Comparison of ENCODE assay signal across 8 cellular contexts in genomic region chr1:229027622-229028182, GRCh38.
DNase-seq lines count a peak whose midpoint lies in the region; ATAC-seq and TF ChIP-seq lines count a peak whose summit lies in the region.

No MANE protein-coding gene starts in this region.

- CTCF ChIA-PET in activated CD8-positive, alpha-beta T cell treated with anti-CD3 and anti-CD28 coated beads, Interleukin-2, amount 10 ng/mL, durations not matched to agents 7 days and 5 days (lab: Charles Lee) = interaction anchor here (0.5 kb wide), 1 partner anchor 293 kb away, joined by 3 read pairs; no protein-coding TSS in a partner anchor

- no peak for TF ChIP-seq CTCF in CD14-positive monocyte (IDR thresholded peaks at IDR 0.05)

- peak overlapping the region; percentile 66 to 84 for H3K4me3 Mint-ChIP-seq in CD14-positive monocyte
- H3K4me3 Mint-ChIP-seq in activated CD8-positive, alpha-beta T cell treated with anti-CD3 and anti-CD28 coated beads, Interleukin-2, amount 10 ng/mL, durations not matched to agents 7 days and 5 days = peak overlapping the region; percentile 75
- peak overlapping the region; percentile 76 for H3K4me3 Mint-ChIP-seq in stimulated activated naive CD8-positive, alpha-beta T cell treated with anti-CD3 and anti-CD28 coated beads, Interleukin-15, Interleukin-2, amounts not matched to agents 100 ng/mL and 50 ng/mL, for 24 hours

- no peaks in the 10 kb centered on the region for H3K9me3 Mint-ChIP-seq in CD14-positive monocyte
- H3K9me3 Mint-ChIP-seq in activated CD8-positive, alpha-beta T cell treated with anti-CD3 and anti-CD28 coated beads, Interleukin-2, amount 10 ng/mL, durations not matched to agents 7 days and 5 days (ENCODE audit: insufficient read depth) = no peaks in the 10 kb centered on the region
- H3K9me3 Mint-ChIP-seq in stimulated activated naive CD8-positive, alpha-beta T cell treated with anti-CD3 and anti-CD28 coated beads, Interleukin-15, Interleukin-2, amounts not matched to agents 100 ng/mL and 50 ng/mL, for 24 hours = no peaks in the 10 kb centered on the region

- intact Hi-C loops in CD14-positive monocyte (cut with micrococcal nuclease) = loop anchor here (5.0 to 10.0 kb wide), 4 partner anchors 35 to 127 kb away; no protein-coding TSS in a partner anchor

- H3K27me3 Mint-ChIP-seq in CD14-positive monocyte (ENCODE audit: low read depth in 3 of 3) = no peaks in the 10 kb centered on the region
- H3K27me3 Mint-ChIP-seq in activated CD8-positive, alpha-beta T cell treated with anti-CD3 and anti-CD28 coated beads, Interleukin-2, amount 10 ng/mL, durations not matched to agents 7 days and 5 days (ENCODE audit: low read depth) = no peaks in the 10 kb centered on the region
- H3K27me3 Mint-ChIP-seq in stimulated activated naive CD8-positive, alpha-beta T cell treated with anti-CD3 and anti-CD28 coated beads, Interleukin-15, Interleukin-2, amounts not matched to agents 100 ng/mL and 50 ng/mL, for 24 hours = no peaks in the 10 kb centered on the region

- H3K4me1 Mint-ChIP-seq in CD14-positive monocyte = peaks cover 96% of the 10 kb centered on the region
- H3K4me1 Mint-ChIP-seq in activated CD8-positive, alpha-beta T cell treated with anti-CD3 and anti-CD28 coated beads, Interleukin-2, amount 10 ng/mL, durations not matched to agents 7 days and 5 days (ENCODE audit: low read depth) = peaks cover 27% of the 10 kb centered on the region
- H3K4me1 Mint-ChIP-seq in stimulated activated naive CD8-positive, alpha-beta T cell treated with anti-CD3 and anti-CD28 coated beads, Interleukin-15, Interleukin-2, amounts not matched to agents 100 ng/mL and 50 ng/mL, for 24 hours (ENCODE audit: low read depth) = peaks cover 10% of the 10 kb centered on the region

- in situ Hi-C loops in G401 (cut with HindIII; ENCODE audit: low sequenced_read_pairs) = no loop called here

- DNase-seq in CD14-positive monocyte (ENCODE audit: low spot score) = peak; percentile 77
- DNase-seq in activated CD8-positive, alpha-beta T cell treated with anti-CD3 and anti-CD28 coated beads, Interleukin-2, amount 10 ng/mL, durations not matched to agents 7 days and 5 days = peak; percentile 42
- peak; percentile 85 for DNase-seq in iris pigment epithelial cell (ENCODE audit: low read depth)
- no peak for DNase-seq in NCI-H2196 (lab: John Stamatoyannopoulos, UW; ENCODE audit: unreplicated experiment)
- no peak for DNase-seq in G401 (ENCODE audit: low spot score)

- H3K36me3 Mint-ChIP-seq in CD14-positive monocyte = no peaks in the 10 kb centered on the region
- H3K36me3 Mint-ChIP-seq in activated CD8-positive, alpha-beta T cell treated with anti-CD3 and anti-CD28 coated beads, Interleukin-2, amount 10 ng/mL, durations not matched to agents 7 days and 5 days (ENCODE audit: low read depth) = no peaks in the 10 kb centered on the region
- no peaks in the 10 kb centered on the region for H3K36me3 Mint-ChIP-seq in stimulated activated naive CD8-positive, alpha-beta T cell treated with anti-CD3 and anti-CD28 coated beads, Interleukin-15, Interleukin-2, amounts not matched to agents 100 ng/mL and 50 ng/mL, for 24 hours (ENCODE audit: low read depth)

- POLR2A ChIA-PET in activated CD8-positive, alpha-beta T cell treated with anti-CD3 and anti-CD28 coated beads, Interleukin-2, amount 10 ng/mL, durations not matched to agents 7 days and 5 days (lab: Charles Lee) = no interaction called here

- peak; percentile 65 for ATAC-seq in HG03066 (IDR thresholded peaks at IDR 0.05; ENCODE audit: low read depth, unreplicated experiment)
- peak; percentile 86 for ATAC-seq in activated CD8-positive, alpha-beta T cell treated with anti-CD3 and anti-CD28 coated beads, Interleukin-2, amount 10 ng/mL, durations not matched to agents 7 days and 5 days
- ATAC-seq in GM21737 (IDR thresholded peaks at IDR 0.05; ENCODE audit: unreplicated experiment) = no peak

- H3K27ac Mint-ChIP-seq in CD14-positive monocyte = peak overlapping the region; percentile 89 to 98 (median 95)
- H3K27ac Mint-ChIP-seq in activated CD8-positive, alpha-beta T cell treated with anti-CD3 and anti-CD28 coated beads, Interleukin-2, amount 10 ng/mL, durations not matched to agents 7 days and 5 days = peak overlapping the region; percentile 91
- peak overlapping the region; percentile 84 for H3K27ac Mint-ChIP-seq in stimulated activated naive CD8-positive, alpha-beta T cell treated with anti-CD3 and anti-CD28 coated beads, Interleukin-15, Interleukin-2, amounts not matched to agents 100 ng/mL and 50 ng/mL, for 24 hours

Comparison
In these comparisons a context has a peak if more than half of its experiments do, and no peak if none do; other contexts are left out.
1. DNase-seq: peak in CD14-positive monocyte (single experiment), activated CD8-positive, alpha-beta T cell treated with anti-CD3 and anti-CD28 coated beads, Interleukin-2, amount 10 ng/mL, durations not matched to agents 7 days and 5 days (single experiment) and iris pigment epithelial cell (single experiment); none in NCI-H2196 (single experiment) and G401 (single experiment).
2. Peak in every context shown above with its lines, with median percentiles within 50 percentile points of each other: H3K27ac Mint-ChIP-seq and H3K4me3 Mint-ChIP-seq.